2 cellular contexts compared by ENCODE assay signal in genomic region chr5:82590112-82590511, GRCh38.
TF ChIP-seq lines count a peak whose summit lies in the region.

No MANE protein-coding gene starts in this region.

TF ChIP-seq in HepG2, 621 proteins besides CTCF, POLR2A, EP300 and RAD21:
- no peak for TF ChIP-seq PITX1 (CRISPR knock-in tag; IDR thresholded peaks at IDR 0.05)
- no peak for TF ChIP-seq GATAD2A (CRISPR knock-in tag; IDR thresholded peaks at IDR 0.05)
- TF ChIP-seq GRHL1 (CRISPR knock-in tag; conservative IDR thresholded peaks at IDR 0.05), result no peak
- TF ChIP-seq ZNF317 (CRISPR knock-in tag; IDR thresholded peaks at IDR 0.05), result peak; percentile 95
- no peak for TF ChIP-seq SNAPC5 (CRISPR knock-in tag; IDR thresholded peaks at IDR 0.05; ENCODE audit: borderline replicate concordance)

TF ChIP-seq in WTC11, 78 proteins besides CTCF, POLR2A, EP300 and RAD21:
- no peak for TF ChIP-seq SP1 (CRISPR knock-in tag; conservative IDR thresholded peaks at IDR 0.05)
- TF ChIP-seq JAZF1 (CRISPR knock-in tag; IDR thresholded peaks at IDR 0.05), result no peak
- no peak for TF ChIP-seq NR2C2 (CRISPR knock-in tag; IDR thresholded peaks at IDR 0.05)
- peak; percentile 96 for TF ChIP-seq ZNF317 (CRISPR knock-in tag; IDR thresholded peaks at IDR 0.05; ENCODE audit: borderline replicate concordance, low read depth)
